Comparison of ENCODE assay signal across 16 cellular contexts in the genomic region with DNA sequence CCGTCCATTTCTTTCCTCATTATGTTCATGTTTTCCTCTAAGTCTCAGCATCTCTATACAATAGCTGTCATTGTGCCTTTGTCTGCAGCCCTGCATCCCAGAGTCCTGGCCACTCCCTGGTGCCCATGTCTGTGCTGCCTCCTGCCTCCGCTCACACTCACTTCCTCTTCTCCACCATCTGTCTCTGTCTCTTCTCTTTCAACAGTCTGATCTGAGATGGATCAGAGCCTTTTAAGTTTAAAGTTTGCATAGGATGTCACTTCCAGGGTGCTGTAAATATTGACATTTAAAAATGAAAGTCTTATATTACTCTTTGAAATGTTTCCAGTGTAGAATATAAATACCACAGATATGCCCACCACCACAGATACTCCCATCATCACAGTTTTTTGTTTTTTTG. TPM values are rescaled to one million over a fixed set of nuclear protein-coding genes. Genes with fewer than 3 reads are reported as not detected.
DNase-seq lines count a peak whose midpoint lies in the region; ATAC-seq and TF ChIP-seq lines count a peak whose summit lies in the region.
"Had no signal": no experiment of that assay in that cellular context is flagged by ENCODE, and none has a peak within 500 bp of the region (broad histone marks: within the 10 kb centered on the region; RNA-seq: fewer than 3 reads in every experiment).

No MANE protein-coding gene starts in this region.

- peak; percentile 78 for ATAC-seq in activated CD4-positive, alpha-beta T cell treated with anti-CD3 and anti-CD28 coated beads for 36 hours
- ATAC-seq in WTC11 (no peak), GM19035 (IDR thresholded peaks at IDR 0.05; ENCODE audit: unreplicated experiment) (no peak)
- ATAC-seq in stimulated activated memory B cell treated with anti-CD40 and anti-IgM and Interleukin-4, amounts not matched to agents 10 μg/mL and 1 μg/mL and 100 μg/mL, for 72 hours, result peak; percentile 67

- TF ChIP-seq EP300 in transverse colon (IDR thresholded peaks at IDR 0.05; ENCODE audit: low read depth), result no peak

- no peak for TF ChIP-seq CTCF in WTC11 (IDR thresholded peaks at IDR 0.05)
- TF ChIP-seq CTCF in glutamatergic neuron (IDR thresholded peaks at IDR 0.05; ENCODE audit: partially characterized antibody, unreplicated experiment), result no peak
- no peak for TF ChIP-seq CTCF in transverse colon (IDR thresholded peaks at IDR 0.05)

- H3K27ac Mint-ChIP-seq in activated CD4-positive, alpha-beta T cell treated with anti-CD3 and anti-CD28 coated beads for 36 hours, result peak overlapping the region; percentile 85
- H3K27ac Mint-ChIP-seq in WTC11, result peak overlapping the region; percentile 42; the same call in 1 of the 2 replicates
- peak overlapping the region; percentile 87 for H3K27ac Mint-ChIP-seq in glutamatergic neuron (ENCODE audit: unreplicated experiment)
- H3K27ac Mint-ChIP-seq in stimulated activated memory B cell treated with anti-CD40 and anti-IgM and Interleukin-4, amounts not matched to agents 10 μg/mL and 1 μg/mL and 100 μg/mL, for 72 hours, result no peak overlapping the region

- no peak overlapping the region for H3K4me3 ChIP-seq in transverse colon
- H3K4me3 ChIP-seq: lung, SK-N-MC, tibial nerve had no signal

- H3K4me1 Mint-ChIP-seq in activated CD4-positive, alpha-beta T cell treated with anti-CD3 and anti-CD28 coated beads for 36 hours, result peaks cover 51% of the 10 kb centered on the region
- peaks cover 4% of the 10 kb centered on the region; the same call in 1 of the 2 replicates for H3K4me1 Mint-ChIP-seq in WTC11
- peaks cover 25% of the 10 kb centered on the region for H3K4me1 Mint-ChIP-seq in glutamatergic neuron (ENCODE audit: low read depth, unreplicated experiment)
- H3K4me1 Mint-ChIP-seq in stimulated activated memory B cell treated with anti-CD40 and anti-IgM and Interleukin-4, amounts not matched to agents 10 μg/mL and 1 μg/mL and 100 μg/mL, for 72 hours, result peaks cover 31% of the 10 kb centered on the region

- TF ChIP-seq POLR2A in transverse colon (IDR thresholded peaks at IDR 0.05), result no peak

- no peaks in the 10 kb centered on the region for H3K27me3 ChIP-seq in transverse colon
- H3K27me3 ChIP-seq: tibial nerve had no signal

- H3K36me3 ChIP-seq in transverse colon, result no peaks in the 10 kb centered on the region

- DNase-seq in activated CD4-positive, alpha-beta T cell treated with anti-CD3 and anti-CD28 coated beads for 36 hours, result no peak
- DNase-seq in activated CD4-positive, alpha-beta T cell treated with anti-CD3 and anti-CD28 coated beads, Interleukin-2, amount 50 U/mL, for 48 hours, result no peak
- DNase-seq in WTC11 (ENCODE audit: low spot score) (no peak), glutamatergic neuron (no peak), NCI-H2029 (lab: John Stamatoyannopoulos, UW) (no peak), transverse colon (no peak)
- DNase-seq: activated CD4-positive, CD25-positive, alpha-beta regulatory T cell treated with anti-CD3 and anti-CD28 coated beads, Interleukin-2, amount 50 U/mL, for 72 hours; activated effector memory CD4-positive, alpha-beta T cell treated with Interleukin-2 at 50 U/mL for 16 hours; central memory CD4-positive, alpha-beta T cell; H7; NCI-H2171 treated with DMSO at 0.1 percent for 48 hours had no signal

- intact Hi-C loops in activated CD4-positive, alpha-beta T cell treated with anti-CD3 and anti-CD28 coated beads for 36 hours (cut with DNase I, micrococcal nuclease), result no loop called here
- intact Hi-C loops in transverse colon (cut with DNase I; ENCODE audit: low total_unique reads), result no loop called here

- peak overlapping the region; percentile 20 for H3K4me3 Mint-ChIP-seq in activated CD4-positive, alpha-beta T cell treated with anti-CD3 and anti-CD28 coated beads for 36 hours
- no peak overlapping the region for H3K4me3 Mint-ChIP-seq in WTC11
- H3K4me3 Mint-ChIP-seq in glutamatergic neuron (ENCODE audit: unreplicated experiment), result peak overlapping the region; percentile 40
- H3K4me3 Mint-ChIP-seq in stimulated activated memory B cell treated with anti-CD40 and anti-IgM and Interleukin-4, amounts not matched to agents 10 μg/mL and 1 μg/mL and 100 μg/mL, for 72 hours, result no peak overlapping the region

- in situ Hi-C loops in transverse colon (cut with MboI; ENCODE audit: low pct_ligation_motif_present in 1 of 4, low pct_unique_long_range_greater_than_20kb in 1 of 4, low sequenced_read_pairs in 3 of 4), result no loop called here

- no peaks in the 10 kb centered on the region for H3K9me3 ChIP-seq in transverse colon
- H3K9me3 ChIP-seq: tibial nerve had no signal

- 43 to 80% methylated on average over 1 to 2 of the region's 2 CpGs for WGBS in transverse colon (ENCODE audit: low coverage in 1 of 2), 2 donors

- H3K27ac ChIP-seq in transverse colon, result no peak overlapping the region
- H3K27ac ChIP-seq: SK-N-MC, tibial nerve had no signal

- H3K4me1 ChIP-seq in transverse colon, result peaks cover 0 to 12% (median 2%) of the 10 kb centered on the region in 4 donors
- H3K4me1 ChIP-seq: tibial nerve had no signal

- H3K36me3 Mint-ChIP-seq in activated CD4-positive, alpha-beta T cell treated with anti-CD3 and anti-CD28 coated beads for 36 hours (ENCODE audit: low read depth), result peaks cover 34% of the 10 kb centered on the region
- no peaks in the 10 kb centered on the region for H3K36me3 Mint-ChIP-seq in WTC11
- H3K36me3 Mint-ChIP-seq in glutamatergic neuron (ENCODE audit: unreplicated experiment), result peaks cover 5% of the 10 kb centered on the region
- H3K36me3 Mint-ChIP-seq in stimulated activated memory B cell treated with anti-CD40 and anti-IgM and Interleukin-4, amounts not matched to agents 10 μg/mL and 1 μg/mL and 100 μg/mL, for 72 hours, result peaks cover 69% of the 10 kb centered on the region

- H3K9me3 Mint-ChIP-seq in activated CD4-positive, alpha-beta T cell treated with anti-CD3 and anti-CD28 coated beads for 36 hours (ENCODE audit: low read depth), result no peaks in the 10 kb centered on the region
- H3K9me3 Mint-ChIP-seq in WTC11 (no peaks in the 10 kb centered on the region), glutamatergic neuron (ENCODE audit: unreplicated experiment) (no peaks in the 10 kb centered on the region)
- H3K9me3 Mint-ChIP-seq in stimulated activated memory B cell treated with anti-CD40 and anti-IgM and Interleukin-4, amounts not matched to agents 10 μg/mL and 1 μg/mL and 100 μg/mL, for 72 hours, result no peaks in the 10 kb centered on the region

- no peaks in the 10 kb centered on the region for H3K27me3 Mint-ChIP-seq in activated CD4-positive, alpha-beta T cell treated with anti-CD3 and anti-CD28 coated beads for 36 hours
- no peaks in the 10 kb centered on the region for H3K27me3 Mint-ChIP-seq in WTC11 (ENCODE audit: low read depth)
- H3K27me3 Mint-ChIP-seq in glutamatergic neuron (ENCODE audit: unreplicated experiment), result peaks cover 5% of the 10 kb centered on the region
- no peaks in the 10 kb centered on the region for H3K27me3 Mint-ChIP-seq in stimulated activated memory B cell treated with anti-CD40 and anti-IgM and Interleukin-4, amounts not matched to agents 10 μg/mL and 1 μg/mL and 100 μg/mL, for 72 hours

- CTCF ChIA-PET in activated CD4-positive, alpha-beta T cell treated with anti-CD3 and anti-CD28 coated beads for 36 hours (lab: Charles Lee), result interaction anchor here (0.9 to 1.4 kb wide), 4 partner anchors 10 to 86 kb away, joined by 3 to 6 read pairs (median 4); no protein-coding TSS in a partner anchor
- CTCF ChIA-PET in WTC11 (lab: Charles Lee), result interaction anchor here (0.6 kb wide), 1 partner anchor 21 kb away, joined by 3 read pairs; no protein-coding TSS in a partner anchor

- POLR2A ChIA-PET in activated CD4-positive, alpha-beta T cell treated with anti-CD3 and anti-CD28 coated beads for 36 hours (lab: Charles Lee), result interaction anchor here (0.8 kb wide), 1 partner anchor 45 kb away, joined by 3 read pairs; no protein-coding TSS in a partner anchor
- POLR2A ChIA-PET in WTC11 (lab: Charles Lee), result no interaction called here

TF ChIP-seq in WTC11, 78 proteins besides CTCF, POLR2A, EP300 and RAD21 (continues in another document):
- no peak for TF ChIP-seq GTF2I (CRISPR knock-in tag; conservative IDR thresholded peaks at IDR 0.05)
- TF ChIP-seq, protein P1, sequence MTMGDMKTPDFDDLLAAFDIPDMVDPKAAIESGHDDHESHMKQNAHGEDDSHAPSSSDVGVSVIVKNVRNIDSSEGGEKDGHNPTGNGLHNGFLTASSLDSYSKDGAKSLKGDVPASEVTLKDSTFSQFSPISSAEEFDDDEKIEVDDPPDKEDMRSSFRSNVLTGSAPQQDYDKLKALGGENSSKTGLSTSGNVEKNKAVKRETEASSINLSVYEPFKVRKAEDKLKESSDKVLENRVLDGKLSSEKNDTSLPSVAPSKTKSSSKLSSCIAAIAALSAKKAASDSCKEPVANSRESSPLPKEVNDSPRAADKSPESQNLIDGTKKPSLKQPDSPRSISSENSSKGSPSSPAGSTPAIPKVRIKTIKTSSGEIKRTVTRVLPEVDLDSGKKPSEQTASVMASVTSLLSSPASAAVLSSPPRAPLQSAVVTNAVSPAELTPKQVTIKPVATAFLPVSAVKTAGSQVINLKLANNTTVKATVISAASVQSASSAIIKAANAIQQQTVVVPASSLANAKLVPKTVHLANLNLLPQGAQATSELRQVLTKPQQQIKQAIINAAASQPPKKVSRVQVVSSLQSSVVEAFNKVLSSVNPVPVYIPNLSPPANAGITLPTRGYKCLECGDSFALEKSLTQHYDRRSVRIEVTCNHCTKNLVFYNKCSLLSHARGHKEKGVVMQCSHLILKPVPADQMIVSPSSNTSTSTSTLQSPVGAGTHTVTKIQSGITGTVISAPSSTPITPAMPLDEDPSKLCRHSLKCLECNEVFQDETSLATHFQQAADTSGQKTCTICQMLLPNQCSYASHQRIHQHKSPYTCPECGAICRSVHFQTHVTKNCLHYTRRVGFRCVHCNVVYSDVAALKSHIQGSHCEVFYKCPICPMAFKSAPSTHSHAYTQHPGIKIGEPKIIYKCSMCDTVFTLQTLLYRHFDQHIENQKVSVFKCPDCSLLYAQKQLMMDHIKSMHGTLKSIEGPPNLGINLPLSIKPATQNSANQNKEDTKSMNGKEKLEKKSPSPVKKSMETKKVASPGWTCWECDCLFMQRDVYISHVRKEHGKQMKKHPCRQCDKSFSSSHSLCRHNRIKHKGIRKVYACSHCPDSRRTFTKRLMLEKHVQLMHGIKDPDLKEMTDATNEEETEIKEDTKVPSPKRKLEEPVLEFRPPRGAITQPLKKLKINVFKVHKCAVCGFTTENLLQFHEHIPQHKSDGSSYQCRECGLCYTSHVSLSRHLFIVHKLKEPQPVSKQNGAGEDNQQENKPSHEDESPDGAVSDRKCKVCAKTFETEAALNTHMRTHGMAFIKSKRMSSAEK (CRISPR knock-in tag; IDR thresholded peaks at IDR 0.05; ENCODE audit: borderline replicate concordance), result no peak
- TF ChIP-seq MYBL2 (CRISPR knock-in tag; IDR thresholded peaks at IDR 0.05), result no peak
- TF ChIP-seq JAZF1 (CRISPR knock-in tag; IDR thresholded peaks at IDR 0.05), result no peak

RNA-seq across cellular contexts. Expression of a gene that starts 42.7 kb away (rescaled TPM):
- 10 to 100 TPM; 59.2 to 75.5 TPM for total RNA-seq in activated CD4-positive, alpha-beta T cell treated with anti-CD3 and anti-CD28 coated beads for 36 hours
- total RNA-seq in WTC11 (2021) (48.8 to 50.6 TPM (median 49.5 TPM) in 3 replicates), glutamatergic neuron (ENCODE audit: unreplicated experiment) (43.0 TPM), transverse colon (10 to 100 TPM; 66.8 to 79.4 (median 70.5) TPM)

RNA-seq across cellular contexts. Expression of a gene that starts 51.2 kb away (rescaled TPM):
- 10 to 100 TPM; 59.2 to 60.5 TPM for total RNA-seq in activated CD4-positive, alpha-beta T cell treated with anti-CD3 and anti-CD28 coated beads for 36 hours
- 68.4 to 70.2 TPM (median 69.6 TPM) in 3 replicates for total RNA-seq in WTC11 (2021)
- total RNA-seq in glutamatergic neuron (ENCODE audit: unreplicated experiment), result 44.0 TPM
- 10 to 100 TPM in 3 of 4 donors, 1 to 10 TPM in 1; 9.4 to 24.3 (median 11.1) TPM for total RNA-seq in transverse colon

Comparison
In these comparisons a context has a peak if more than half of its experiments do, and no peak if none do; other contexts are left out.
1. ATAC-seq: peak in activated CD4-positive, alpha-beta T cell treated with anti-CD3 and anti-CD28 coated beads for 36 hours (single experiment) and stimulated activated memory B cell treated with anti-CD40 and anti-IgM and Interleukin-4, amounts not matched to agents 10 μg/mL and 1 μg/mL and 100 μg/mL, for 72 hours (single experiment); none in WTC11 (single experiment) and GM19035 (single experiment).
2. H3K4me3 Mint-ChIP-seq: peak in activated CD4-positive, alpha-beta T cell treated with anti-CD3 and anti-CD28 coated beads for 36 hours (single experiment) and glutamatergic neuron (single experiment); none in WTC11 (single experiment) and stimulated activated memory B cell treated with anti-CD40 and anti-IgM and Interleukin-4, amounts not matched to agents 10 μg/mL and 1 μg/mL and 100 μg/mL, for 72 hours (single experiment).